ENCODE assay signal across 22 cellular contexts in genomic region chr4:13515268-13515667, GRCh38. TPM values are rescaled to one million over a fixed set of nuclear protein-coding genes. Genes with fewer than 3 reads are reported as not detected.
"Had no signal": no experiment of that assay in that cellular context is flagged by ENCODE, and none has a peak within 500 bp of the region (broad histone marks: within the 10 kb centered on the region; RNA-seq: fewer than 3 reads in every experiment).

No MANE protein-coding gene starts in this region.

- ATAC-seq: K562 had no signal

- H3K27ac Mint-ChIP-seq: IgD-negative memory B cell had no signal

- H3K9me3 Mint-ChIP-seq: IgD-negative memory B cell had no signal

- H3K4me3 Mint-ChIP-seq: IgD-negative memory B cell had no signal

- H3K9ac ChIP-seq: KMS-11 had no signal

- H3K9me3 ChIP-seq: SJSA1 had no signal

- H3K27ac ChIP-seq: HL-60, KMS-11, SJSA1, SK-N-MC had no signal

- H3K36me3 ChIP-seq: SJSA1 had no signal

- DNase-seq: Kasumi-1, NCI-H1048, NCI-H1436 treated with DMSO at 0.1 percent for 48 hours, NCI-H1694, NCI-H187 treated with DMSO at 0.1 percent for 48 hours, NCI-H2029 treated with DMSO at 0.1 percent for 48 hours, NCI-H2171, NCI-H226, NCI-H446, NCI-H510A, NCI-H524 treated with DMSO at 0.1 percent for 48 hours, Right ventricle myocardium superior, RPMI8226, SIG-M5, T-helper 2 cell had no signal

- H3K4me1 ChIP-seq: SJSA1 had no signal

- H3K27me3 ChIP-seq: SJSA1 had no signal

- H3K4me1 Mint-ChIP-seq: IgD-negative memory B cell had no signal

- H3K4me3 ChIP-seq: K562, SJSA1, SK-N-MC had no signal

- H3K4me2 ChIP-seq: KMS-11 had no signal

RNA-seq across cellular contexts. Expression of gene NKX3-2, which starts 29.0 kb away (rescaled TPM):
- total RNA-seq: Right ventricle myocardium superior; T-helper 1 cell treated with Interleukin-12 subunit alpha and Interleukin-12 subunit beta and Interleukin-4 antibody, amounts not matched to agents 30 ng/mL and 1 ng/mL, for 36 hours had no signal
- polyA plus RNA-seq: IgD-negative memory B cell had no signal
